14 cellular contexts compared by ENCODE assay signal in the genomic region with DNA sequence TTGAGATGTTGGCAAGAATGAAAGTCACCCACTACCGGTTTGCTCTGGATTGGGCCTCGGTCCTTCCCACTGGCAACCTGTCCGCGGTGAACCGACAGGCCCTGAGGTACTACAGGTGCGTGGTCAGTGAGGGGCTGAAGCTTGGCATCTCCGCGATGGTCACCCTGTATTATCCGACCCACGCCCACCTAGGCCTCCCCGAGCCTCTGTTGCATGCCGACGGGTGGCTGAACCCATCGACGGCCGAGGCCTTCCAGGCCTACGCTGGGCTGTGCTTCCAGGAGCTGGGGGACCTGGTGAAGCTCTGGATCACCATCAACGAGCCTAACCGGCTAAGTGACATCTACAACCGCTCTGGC. TPM values are rescaled to one million over a fixed set of nuclear protein-coding genes. Genes with fewer than 3 reads are reported as not detected.
A peak's percentile ranks its signal among the peaks of the same experiment; 100 is the strongest.
DNase-seq lines count a peak whose midpoint lies in the region; ATAC-seq and TF ChIP-seq lines count a peak whose summit lies in the region.
"Had no signal": no experiment of that assay in that cellular context is flagged by ENCODE, and none has a peak within 500 bp of the region (broad histone marks: within the 10 kb centered on the region; RNA-seq: fewer than 3 reads in every experiment).

No MANE protein-coding gene starts in this region.

- no peak for ATAC-seq in lower lobe of right lung
- no peak for ATAC-seq in HG02973 (IDR thresholded peaks at IDR 0.05; ENCODE audit: unreplicated experiment)
- no peak; the same call in 2 of the 3 replicates for ATAC-seq in SK-N-SH treated with all-trans-retinoic acid at 6 μM for 48 hours

- no peak for TF ChIP-seq POLR2A in testis (IDR thresholded peaks at IDR 0.05)

- H3K9me3 ChIP-seq in lower lobe of right lung: no peaks in the 10 kb centered on the region
- H3K9me3 ChIP-seq in testis: no peaks in the 10 kb centered on the region
- no peaks in the 10 kb centered on the region for H3K9me3 ChIP-seq in CD4-positive, alpha-beta memory T cell (ENCODE audit: control insufficient read depth in 1 of 2, low read length in 2 of 2)

- H3K27ac ChIP-seq in coronary artery (no peak overlapping the region), lower lobe of right lung (peak overlapping the region; percentile 76), testis (no peak overlapping the region)
- H3K27ac ChIP-seq in CD4-positive, alpha-beta memory T cell (ENCODE audit: low read depth, low read length): no peak overlapping the region
- H3K27ac ChIP-seq: WERI-Rb-1 had no signal

- no peaks in the 10 kb centered on the region for H3K27me3 ChIP-seq in lower lobe of right lung (ENCODE audit: low read depth)
- H3K27me3 ChIP-seq in testis: no peaks in the 10 kb centered on the region
- no peaks in the 10 kb centered on the region for H3K27me3 ChIP-seq in CD4-positive, alpha-beta memory T cell (ENCODE audit: insufficient read depth, low read length)

- POLR2A ChIA-PET in CD4-positive, alpha-beta memory T cell (lab: Charles Lee; ENCODE audit: partially characterized antibody): interaction anchor here (1.2 to 3.4 kb wide), 2 partner anchors 12 to 80 kb away, joined by 5 to 39 read pairs; partner anchors contain the start of genes LIAS, RFC1 and RPL9

- H3K27ac Mint-ChIP-seq in CD4-positive, alpha-beta memory T cell: peak overlapping the region in 1 of 7 donors; percentile 65
- H3K27ac Mint-ChIP-seq: stimulated activated naive CD8-positive, alpha-beta T cell treated with anti-CD3 and anti-CD28 coated beads, Interleukin-15, Interleukin-2, amounts not matched to agents 100 ng/mL and 50 ng/mL, for 24 hours had no signal

- H3K4me1 Mint-ChIP-seq in CD4-positive, alpha-beta memory T cell: peaks cover 0 to 12% (median 7%) of the 10 kb centered on the region in 4 donors

- peaks cover 0 to 5% (median 0%) of the 10 kb centered on the region in 8 donors for H3K9me3 Mint-ChIP-seq in CD4-positive, alpha-beta memory T cell
- H3K9me3 Mint-ChIP-seq: stimulated activated naive CD8-positive, alpha-beta T cell treated with anti-CD3 and anti-CD28 coated beads, Interleukin-15, Interleukin-2, amounts not matched to agents 100 ng/mL and 50 ng/mL, for 24 hours had no signal

- H3K36me3 ChIP-seq in lower lobe of right lung: peaks cover 22% of the 10 kb centered on the region
- H3K36me3 ChIP-seq in testis (ENCODE audit: low read depth, missing control alignments): no peaks in the 10 kb centered on the region
- H3K36me3 ChIP-seq in CD4-positive, alpha-beta memory T cell (ENCODE audit: insufficient read depth, low read length): peaks cover 5% of the 10 kb centered on the region

- intact Hi-C loops in lower lobe of right lung (cut with DNase I) (no loop called here), testis (cut with DNase I; ENCODE audit: low total_unique reads) (no loop called here)
- intact Hi-C loops in CD4-positive, alpha-beta memory T cell (cut with micrococcal nuclease): no loop called here

- no peaks in the 10 kb centered on the region for H3K27me3 Mint-ChIP-seq in CD4-positive, alpha-beta memory T cell
- H3K27me3 Mint-ChIP-seq: stimulated activated naive CD8-positive, alpha-beta T cell treated with anti-CD3 and anti-CD28 coated beads, Interleukin-15, Interleukin-2, amounts not matched to agents 100 ng/mL and 50 ng/mL, for 24 hours had no signal

- TF ChIP-seq CTCF in coronary artery (IDR thresholded peaks at IDR 0.05): no peak
- TF ChIP-seq CTCF in lower lobe of right lung (IDR thresholded peaks at IDR 0.05): no peak
- no peak for TF ChIP-seq CTCF in testis (IDR thresholded peaks at IDR 0.05)

- peak; percentile 13 for DNase-seq in NCI-H82 (lab: John Stamatoyannopoulos, UW)
- no peak for DNase-seq in NCI-H82 treated with DMSO at 0.1 percent for 48 hours (lab: John Stamatoyannopoulos, UW; ENCODE audit: unreplicated experiment)
- DNase-seq in coronary artery (ENCODE audit: low spot score): no peak
- no peak for DNase-seq in lower lobe of right lung
- DNase-seq in testis: no peak
- DNase-seq in CD4-positive, alpha-beta memory T cell: no peak
- DNase-seq: activated effector memory CD4-positive, alpha-beta T cell treated with Interleukin-2 at 50 U/mL for 16 hours; GDM1; NCI-H2107 had no signal

- peak overlapping the region in 2 of 8 donors; percentile 71 to 73 for H3K4me3 Mint-ChIP-seq in CD4-positive, alpha-beta memory T cell

- peaks cover 0 to 10% of the 10 kb centered on the region in 2 donors for H3K36me3 Mint-ChIP-seq in CD4-positive, alpha-beta memory T cell

- peak overlapping the region; percentile 72 for H3K4me3 ChIP-seq in coronary artery
- peak overlapping the region; percentile 60 for H3K4me3 ChIP-seq in lower lobe of right lung
- H3K4me3 ChIP-seq in testis: peak overlapping the region; percentile 47 to 56
- no peak overlapping the region for H3K4me3 ChIP-seq in CD4-positive, alpha-beta memory T cell (ENCODE audit: low read length in 2 of 2)

- H3K4me1 ChIP-seq in lower lobe of right lung: peaks cover 13% of the 10 kb centered on the region
- peaks cover 3% of the 10 kb centered on the region for H3K4me1 ChIP-seq in testis
- peaks cover 8% of the 10 kb centered on the region for H3K4me1 ChIP-seq in CD4-positive, alpha-beta memory T cell (ENCODE audit: insufficient read depth, low read length)

- CTCF ChIA-PET in CD4-positive, alpha-beta memory T cell (lab: Charles Lee; ENCODE audit: partially characterized antibody): interaction anchor here (1.2 kb wide), 1 partner anchor 81 kb away, joined by 4 read pairs; the partner anchor contains the start of gene RFC1

- 61 to 93% methylated on average over 3 to 20 of the region's 20 CpGs for WGBS in testis, 2 donors

TF ChIP-seq in SK-N-SH treated with all-trans-retinoic acid at 6 μM for 48 hours, 23 proteins besides CTCF, POLR2A, EP300 and RAD21:
- TF ChIP-seq PATZ1 (CRISPR knock-in tag; IDR thresholded peaks at IDR 0.05; ENCODE audit: borderline replicate concordance) (no peak), ZNF565 (CRISPR knock-in tag; conservative IDR thresholded peaks at IDR 0.05; ENCODE audit: low read depth) (no peak)

RNA-seq across cellular contexts. Expression of gene RPL9, which starts 12.3 kb away (rescaled TPM):
- total RNA-seq in lower lobe of right lung (1,277 TPM), testis (1,000 to 10,000 TPM in 1 of 2 donors, 100 to 1,000 TPM in 1; 755 to 1,313 TPM)
- polyA plus RNA-seq in testis (ENCODE audit: insufficient read depth, low read depth, low replicate concordance): 1,315 TPM
- 1,000 to 10,000 TPM; 2,318 to 2,449 TPM for total RNA-seq in CD4-positive, alpha-beta memory T cell
- polyA plus RNA-seq in CD4-positive, alpha-beta memory T cell: 1,000 to 10,000 TPM; 2,416 to 2,913 TPM

RNA-seq across cellular contexts. Expression of gene LIAS, which starts 12.4 kb away (rescaled TPM):
- total RNA-seq in lower lobe of right lung (13.7 TPM), testis (10 to 100 TPM; 24.0 to 31.1 TPM)
- 59.0 TPM for polyA plus RNA-seq in testis (ENCODE audit: insufficient read depth, low read depth, low replicate concordance)
- total RNA-seq in CD4-positive, alpha-beta memory T cell: 10 to 100 TPM; 21.7 to 24.7 TPM
- polyA plus RNA-seq in CD4-positive, alpha-beta memory T cell: 10 to 100 TPM; 13.2 to 17.7 TPM

RNA-seq across cellular contexts. Expression of gene KLB, which starts 39.7 kb away (rescaled TPM):
- 1.0 TPM for total RNA-seq in lower lobe of right lung
- total RNA-seq in testis: 1 to 10 TPM; 1.1 to 1.4 TPM
- polyA plus RNA-seq in testis (ENCODE audit: insufficient read depth, low read depth, low replicate concordance): 6.6 TPM
- not detected for total RNA-seq in CD4-positive, alpha-beta memory T cell
- under 1 TPM in 1 of 2 donors, not detected in 1; 0.06 TPM for polyA plus RNA-seq in CD4-positive, alpha-beta memory T cell
- total RNA-seq: A172 had no signal

Comparison
In these comparisons a context has a peak if more than half of its experiments do, and no peak if none do; other contexts are left out.
1. H3K4me3 ChIP-seq: peak in coronary artery (single experiment), lower lobe of right lung (single experiment) and testis (2 of 2); none in CD4-positive, alpha-beta memory T cell (0 of 2).